In the genomic region with DNA sequence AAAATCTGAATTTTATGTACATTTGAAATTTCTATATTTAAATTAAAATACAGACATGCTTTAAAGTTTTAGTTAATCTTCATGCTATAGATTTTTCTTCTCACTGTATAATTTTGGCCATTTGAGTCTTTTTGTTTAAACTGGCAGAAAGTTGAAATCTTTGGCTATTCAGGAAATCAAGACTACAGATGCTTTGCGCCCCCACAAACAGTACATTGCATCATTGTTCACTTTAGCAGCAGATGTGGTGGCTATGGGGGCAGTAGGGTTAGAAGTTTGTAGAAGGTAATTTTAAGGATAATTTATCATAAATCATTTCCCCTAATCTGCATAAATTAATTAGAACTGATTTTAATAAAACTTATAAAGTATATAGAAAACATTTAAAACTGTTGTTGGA, we compare ENCODE assay signal across 1 cellular context.
TF ChIP-seq lines count a peak whose summit lies in the region.

No MANE protein-coding gene starts in this region.

TF ChIP-seq in HepG2, 621 proteins besides CTCF, POLR2A, EP300 and RAD21:
- no peak for TF ChIP-seq ZNF264 (CRISPR knock-in tag; IDR thresholded peaks at IDR 0.05)
- no peak for TF ChIP-seq ZNF570 (CRISPR knock-in tag; IDR thresholded peaks at IDR 0.05; ENCODE audit: borderline replicate concordance)
- TF ChIP-seq HNF1B (CRISPR knock-in tag; IDR thresholded peaks at IDR 0.05), result no peak
- no peak for TF ChIP-seq ZNF501 (CRISPR knock-in tag; IDR thresholded peaks at IDR 0.05)
- TF ChIP-seq GATAD2A (CRISPR knock-in tag; IDR thresholded peaks at IDR 0.05), result no peak
- no peak for TF ChIP-seq THRA (CRISPR knock-in tag; IDR thresholded peaks at IDR 0.05; ENCODE audit: borderline replicate concordance)
- no peak for TF ChIP-seq ZNF3 (CRISPR knock-in tag; IDR thresholded peaks at IDR 0.05)
- no peak for TF ChIP-seq ZNF775 (CRISPR knock-in tag; IDR thresholded peaks at IDR 0.05; ENCODE audit: borderline replicate concordance)
- TF ChIP-seq FOXK1 (CRISPR knock-in tag; IDR thresholded peaks at IDR 0.05; ENCODE audit: borderline replicate concordance, low read depth), result no peak
- TF ChIP-seq, protein P1, sequence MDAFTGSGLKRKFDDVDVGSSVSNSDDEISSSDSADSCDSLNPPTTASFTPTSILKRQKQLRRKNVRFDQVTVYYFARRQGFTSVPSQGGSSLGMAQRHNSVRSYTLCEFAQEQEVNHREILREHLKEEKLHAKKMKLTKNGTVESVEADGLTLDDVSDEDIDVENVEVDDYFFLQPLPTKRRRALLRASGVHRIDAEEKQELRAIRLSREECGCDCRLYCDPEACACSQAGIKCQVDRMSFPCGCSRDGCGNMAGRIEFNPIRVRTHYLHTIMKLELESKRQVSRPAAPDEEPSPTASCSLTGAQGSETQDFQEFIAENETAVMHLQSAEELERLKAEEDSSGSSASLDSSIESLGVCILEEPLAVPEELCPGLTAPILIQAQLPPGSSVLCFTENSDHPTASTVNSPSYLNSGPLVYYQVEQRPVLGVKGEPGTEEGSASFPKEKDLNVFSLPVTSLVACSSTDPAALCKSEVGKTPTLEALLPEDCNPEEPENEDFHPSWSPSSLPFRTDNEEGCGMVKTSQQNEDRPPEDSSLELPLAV (CRISPR knock-in tag; conservative IDR thresholded peaks at IDR 0.05; ENCODE audit: low read depth), result no peak
- no peak for TF ChIP-seq U2AF2 (IDR thresholded peaks at IDR 0.05; ENCODE audit: low read depth, low read length)
- no peak for TF ChIP-seq HNRNPL (IDR thresholded peaks at IDR 0.05; ENCODE audit: low read depth, low read length)
- no peak for TF ChIP-seq CAMTA2 (CRISPR knock-in tag; IDR thresholded peaks at IDR 0.05; ENCODE audit: borderline replicate concordance)
- no peak for TF ChIP-seq SALL2 (CRISPR knock-in tag; IDR thresholded peaks at IDR 0.05)
- no peak for TF ChIP-seq NRL (CRISPR knock-in tag; IDR thresholded peaks at IDR 0.05; ENCODE audit: borderline replicate concordance)
